ENCODE assay signal across 12 cellular contexts in the genomic region with DNA sequence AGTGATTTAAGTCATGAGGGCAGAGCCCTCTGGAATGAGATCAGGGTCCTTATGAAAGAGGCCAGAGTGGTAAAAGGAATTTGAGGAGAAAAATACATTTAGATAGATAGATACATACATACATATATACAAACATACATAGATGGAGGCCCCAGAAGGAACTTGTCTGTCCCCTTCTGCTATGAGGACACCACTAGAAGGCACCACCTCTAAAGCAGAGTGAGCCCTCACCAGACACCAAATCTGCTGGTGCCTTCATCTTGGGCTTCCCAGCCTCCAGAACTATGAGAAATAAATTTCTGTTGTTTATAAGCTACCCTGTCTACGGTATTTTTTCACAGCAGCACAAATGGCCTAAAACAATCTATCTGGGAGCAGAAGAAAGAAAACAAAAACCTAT. TPM values are rescaled to one million over a fixed set of nuclear protein-coding genes. Genes with fewer than 3 reads are reported as not detected.
DNase-seq lines count a peak whose midpoint lies in the region; ATAC-seq, FAIRE-seq and TF ChIP-seq lines count a peak whose summit lies in the region.
"Had no signal": no experiment of that assay in that cellular context is flagged by ENCODE, and none has a peak within 500 bp of the region (broad histone marks: within the 10 kb centered on the region; RNA-seq: fewer than 3 reads in every experiment).

No MANE protein-coding gene starts in this region.

- intact Hi-C loops in A673 (cut with micrococcal nuclease; ENCODE audit: unreplicated experiment): no loop called here

- H3K4me1 ChIP-seq in A673 (ENCODE audit: insufficient read depth, low read length, poor library complexity, severe bottlenecking): peaks cover 68% of the 10 kb centered on the region

- no peaks in the 10 kb centered on the region for H3K27me3 Mint-ChIP-seq in naive B cell
- H3K27me3 Mint-ChIP-seq: activated T-helper 17 cell treated with anti-CD3 and anti-CD28 coated beads, Interleukin-2, amount 50 U/mL, for 72 hours had no signal

- no peak overlapping the region for H3K4me3 ChIP-seq in A673 (ENCODE audit: low read depth, low read length, poor library complexity, severe bottlenecking)

- CTCF ChIA-PET in A673 (lab: Charles Lee): no interaction called here

- no peak for ATAC-seq in activated naive CD4-positive, alpha-beta T cell treated with anti-CD3 and anti-CD28 coated beads, Interleukin-2, amount 50 U/mL, for 72 hours
- ATAC-seq in naive B cell (ENCODE audit: low read depth in 2 of 2) (no peak), HG03342 (IDR thresholded peaks at IDR 0.05; ENCODE audit: unreplicated experiment) (no peak)

- peaks cover 0 to 7% of the 10 kb centered on the region in 2 donors for H3K36me3 Mint-ChIP-seq in activated naive CD4-positive, alpha-beta T cell treated with anti-CD3 and anti-CD28 coated beads, Interleukin-2, amount 50 U/mL, for 72 hours
- no peaks in the 10 kb centered on the region for H3K36me3 Mint-ChIP-seq in naive B cell

- no peaks in the 10 kb centered on the region for H3K9me3 ChIP-seq in A673 (ENCODE audit: low read depth, low read length, poor library complexity, severe bottlenecking)

- DNase-seq in A673 (ENCODE audit: low spot score) (no peak), naive B cell (no peak), HT-29 (ENCODE audit: low spot score) (no peak), H4 (ENCODE audit: low spot score) (no peak), H54 (ENCODE audit: insufficient read length, low spot score) (no peak)
- no peak for DNase-seq in activated naive CD4-positive, alpha-beta T cell treated with anti-CD3 and anti-CD28 coated beads, Interleukin-2, amount 50 U/mL, for 72 hours (ENCODE audit: low spot score in 2 of 2)
- DNase-seq: NCI-H1105 treated with DMSO at 0.1 percent for 48 hours had no signal

- POLR2A ChIA-PET in A673 (lab: Charles Lee; ENCODE audit: low non-redundant PET): interaction anchor here (0.6 kb wide), 1 partner anchor 16 kb away, joined by 3 read pairs; no protein-coding TSS in a partner anchor

- H3K27me3 ChIP-seq in A673 (replicated peaks; ENCODE audit: insufficient read depth, low read depth, low read length, poor library complexity): no peaks in the 10 kb centered on the region

- H3K9me3 Mint-ChIP-seq in activated naive CD4-positive, alpha-beta T cell treated with anti-CD3 and anti-CD28 coated beads, Interleukin-2, amount 50 U/mL, for 72 hours: no peaks in the 10 kb centered on the region
- no peaks in the 10 kb centered on the region for H3K9me3 Mint-ChIP-seq in naive B cell
- H3K9me3 Mint-ChIP-seq: activated T-helper 17 cell treated with anti-CD3 and anti-CD28 coated beads, Interleukin-2, amount 50 U/mL, for 72 hours had no signal

- TF ChIP-seq POLR2A in H54 (IDR thresholded peaks at IDR 0.05; ENCODE audit: low read depth, low read length): no peak

- H3K27ac ChIP-seq in A673 (ENCODE audit: low read depth, low read length, poor library complexity, severe bottlenecking): peak overlapping the region; percentile 53

- peak overlapping the region; percentile 88 to 96 for H3K27ac Mint-ChIP-seq in activated naive CD4-positive, alpha-beta T cell treated with anti-CD3 and anti-CD28 coated beads, Interleukin-2, amount 50 U/mL, for 72 hours
- peak overlapping the region in 5 of 6 donors; percentile 44 to 84 (median 60) for H3K27ac Mint-ChIP-seq in naive B cell
- H3K27ac Mint-ChIP-seq: activated T-helper 17 cell treated with anti-CD3 and anti-CD28 coated beads, Interleukin-2, amount 50 U/mL, for 72 hours had no signal

- H3K36me3 ChIP-seq in A673 (ENCODE audit: insufficient read depth, low read length, poor library complexity, severe bottlenecking): no peaks in the 10 kb centered on the region

- H3K4me1 Mint-ChIP-seq in naive B cell: peaks cover 7 to 46% (median 8%) of the 10 kb centered on the region in 3 donors

- H3K4me3 Mint-ChIP-seq in naive B cell: peak overlapping the region in 7 of 8 donors; percentile 21 to 88 (median 69)
- H3K4me3 Mint-ChIP-seq: activated T-helper 17 cell treated with anti-CD3 and anti-CD28 coated beads, Interleukin-2, amount 50 U/mL, for 72 hours had no signal

- no TSS peak for BruUV-seq in A673 (replicated peaks; lab: Mats Ljungman, UMichigan)

- FAIRE-seq in H54 (lab: Jason Lieb, UNC): no peak

- TF ChIP-seq CTCF in A673 (conservative IDR thresholded peaks at IDR 0.05; ENCODE audit: low read depth, low read length) (no peak), GM12874 (IDR thresholded peaks at IDR 0.05; ENCODE audit: insufficient read depth, low read depth, low read length) (0 out of 2 replicates have a peak, but pooled peaks have one; percentile 5)

RNA-seq across cellular contexts. Expression of a gene that starts 7.9 kb away (rescaled TPM):
- 26.0 and 29.4 TPM in 2 replicates for total RNA-seq in A673 (2021)
- 10 to 100 TPM; 55.9 to 82.2 TPM for total RNA-seq in activated naive CD4-positive, alpha-beta T cell treated with anti-CD3 and anti-CD28 coated beads, Interleukin-2, amount 50 U/mL, for 72 hours
- polyA plus RNA-seq in naive B cell (ENCODE audit: low read depth in 6 of 6): 1 to 10 TPM; 1.7 to 5.5 (median 2.9) TPM
- 20.4 and 25.1 TPM in 2 replicates for total RNA-seq in HT-29 (2014; rRNA removed; shearing (Covaris generic))
- total RNA-seq in H4 (2014; rRNA removed; shearing (Covaris generic)): 12.3 and 13.8 TPM in 2 replicates

RNA-seq across cellular contexts. Expression of a gene that starts 22.7 kb away (rescaled TPM):
- total RNA-seq in A673 (2021): not detected in 2 replicates
- total RNA-seq in activated naive CD4-positive, alpha-beta T cell treated with anti-CD3 and anti-CD28 coated beads, Interleukin-2, amount 50 U/mL, for 72 hours: not detected
- not detected for polyA plus RNA-seq in naive B cell (ENCODE audit: low read depth in 6 of 6)
- total RNA-seq in HT-29 (2014; rRNA removed; shearing (Covaris generic)): 0.05 TPM in 1 of 2 replicates, not detected in the other
- not detected in 2 replicates for total RNA-seq in H4 (2014; rRNA removed; shearing (Covaris generic))
- total RNA-seq: activated T-helper 17 cell treated with anti-CD3 and anti-CD28 coated beads, Interleukin-2, amount 50 U/mL, for 72 hours; epithelial cell of proximal tubule; SK-MEL-5 had no signal
